Comparison of ENCODE assay signal across 14 cellular contexts in the genomic region with DNA sequence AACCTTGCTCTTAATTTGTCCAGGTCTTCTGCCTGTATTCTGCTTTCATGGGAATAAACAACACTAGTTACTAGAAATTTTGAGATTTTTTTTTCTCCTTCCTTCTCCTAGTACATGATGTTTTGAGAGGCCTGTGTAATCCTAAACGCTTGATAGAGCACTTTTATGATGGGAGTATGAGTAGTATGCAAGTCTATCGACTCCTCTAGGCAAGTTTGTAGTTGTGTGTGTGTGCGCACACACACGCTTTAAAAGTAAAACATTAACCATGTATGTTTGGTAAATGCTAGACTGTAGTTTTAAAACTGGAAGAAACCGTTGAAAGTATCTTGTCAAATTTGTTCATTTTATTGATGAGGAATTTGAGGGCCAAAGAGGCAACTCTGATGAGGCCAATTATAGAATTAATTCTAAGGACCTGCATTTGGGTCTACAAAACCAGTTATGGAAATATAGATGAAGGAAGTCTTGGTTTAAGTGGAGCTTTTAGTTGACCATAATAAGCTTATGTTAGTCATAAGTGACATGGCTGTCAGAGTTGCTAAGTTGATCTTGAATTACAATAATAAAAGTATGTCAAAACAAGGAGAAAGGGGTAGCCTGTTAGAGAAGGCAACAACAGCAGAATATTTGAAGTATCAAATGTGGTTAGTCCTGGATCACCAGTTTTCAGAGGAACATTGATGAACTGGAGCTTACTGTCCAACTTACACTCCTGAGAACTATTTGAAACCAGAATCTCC. TPM values are rescaled to one million over a fixed set of nuclear protein-coding genes. Genes with fewer than 3 reads are reported as not detected.
DNase-seq lines count a peak whose midpoint lies in the region; ATAC-seq and TF ChIP-seq lines count a peak whose summit lies in the region.
"Had no signal": no experiment of that assay in that cellular context is flagged by ENCODE, and none has a peak within 500 bp of the region (broad histone marks: within the 10 kb centered on the region; RNA-seq: fewer than 3 reads in every experiment).

No MANE protein-coding gene starts in this region.

- ATAC-seq in HG02678 (IDR thresholded peaks at IDR 0.05; ENCODE audit: unreplicated experiment) (no peak), GM21723 (IDR thresholded peaks at IDR 0.05; ENCODE audit: unreplicated experiment) (no peak)
- ATAC-seq: HCT116 had no signal

- no peaks in the 10 kb centered on the region for H3K36me3 Mint-ChIP-seq in MCF 10A (ENCODE audit: insufficient read depth, unreplicated experiment)
- H3K36me3 Mint-ChIP-seq: CD4-positive, CD25-positive, alpha-beta regulatory T cell had no signal

- 98% methylated on average over 5 of the region's 5 CpGs for WGBS in mammary epithelial cell (ENCODE audit: low coverage, missing lambda C conversion rate)
- 51 to 67% methylated on average over 4 to 5 of the region's 5 CpGs for WGBS in transverse colon (ENCODE audit: low coverage in 1 of 2), 2 donors

- no peak overlapping the region for H3K4me3 Mint-ChIP-seq in MCF 10A (ENCODE audit: unreplicated experiment)
- H3K4me3 Mint-ChIP-seq: IgD-negative memory B cell had no signal

- no peaks in the 10 kb centered on the region for H3K9me3 Mint-ChIP-seq in MCF 10A (ENCODE audit: unreplicated experiment)
- H3K9me3 Mint-ChIP-seq: CD4-positive, CD25-positive, alpha-beta regulatory T cell; IgD-negative memory B cell had no signal

- dilution Hi-C loops in mammary epithelial cell (cut with HindIII; ENCODE audit: low sequenced_read_pairs): no loop called here

- DNase-seq in MCF 10A (ENCODE audit: unreplicated experiment): no peak
- no peak for DNase-seq in mammary epithelial cell
- DNase-seq in kidney glomerular epithelial cell (lab: John Stamatoyannopoulos, UW): peak; percentile 38
- DNase-seq in transverse colon: no peak
- DNase-seq in D341Med (ENCODE audit: low spot score): no peak
- DNase-seq: 8988T; CD4-positive, CD25-positive, alpha-beta regulatory T cell; DMS79 had no signal

- H3K9ac ChIP-seq in mammary epithelial cell (ENCODE audit: insufficient read depth, low read length) (no peak overlapping the region), mucosa of rectum (ENCODE audit: low read depth in 1 of 2, low read length in 2 of 2) (peak overlapping the region in 1 of 2 donors; percentile 8)
- H3K9ac ChIP-seq: BLaER1 treated with 17β-estradiol and CSF1 and Interleukin-3, amounts not matched to agents 10 nM and 100 nM had no signal

- H3K36me3 ChIP-seq in mammary epithelial cell (ENCODE audit: insufficient read depth, low read length): no peaks in the 10 kb centered on the region
- H3K36me3 ChIP-seq in mucosa of rectum (ENCODE audit: control insufficient read depth in 2 of 2, insufficient read depth in 2 of 2, low read length in 2 of 2): no peaks in the 10 kb centered on the region
- H3K36me3 ChIP-seq in transverse colon: no peaks in the 10 kb centered on the region

- intact Hi-C loops in MCF 10A (cut with micrococcal nuclease): no loop called here
- intact Hi-C loops in mammary epithelial cell (cut with micrococcal nuclease): no loop called here
- intact Hi-C loops in transverse colon (cut with DNase I; ENCODE audit: low total_unique reads): no loop called here

- H3K27me3 ChIP-seq in mammary epithelial cell (ENCODE audit: insufficient read depth, low read length) (no peaks in the 10 kb centered on the region), mucosa of rectum (ENCODE audit: control insufficient read depth in 2 of 2, insufficient read depth in 2 of 2, low read length in 2 of 2) (no peaks in the 10 kb centered on the region), transverse colon (no peaks in the 10 kb centered on the region)
- H3K27me3 ChIP-seq: BLaER1 treated with 17β-estradiol and CSF1 and Interleukin-3, amounts not matched to agents 10 nM and 100 nM had no signal

- no peaks in the 10 kb centered on the region for H4K20me1 ChIP-seq in mammary epithelial cell (ENCODE audit: insufficient read depth, low read length)

- H3K4me2 ChIP-seq in mammary epithelial cell (ENCODE audit: insufficient read depth, low read depth, low read length): no peak overlapping the region
- H3K4me2 ChIP-seq: BLaER1 treated with 17β-estradiol and CSF1 and Interleukin-3, amounts not matched to agents 10 nM and 100 nM had no signal

- H3K27ac Mint-ChIP-seq in MCF 10A (ENCODE audit: low read depth, unreplicated experiment): peak overlapping the region; percentile 9

- TF ChIP-seq POLR2A in transverse colon (IDR thresholded peaks at IDR 0.05): no peak

- no peaks in the 10 kb centered on the region for H3K9me3 ChIP-seq in mammary epithelial cell (replicated peaks; ENCODE audit: insufficient read depth, low read length)
- H3K9me3 ChIP-seq in mucosa of rectum (ENCODE audit: control insufficient read depth in 2 of 2, low read length in 2 of 2): no peaks in the 10 kb centered on the region
- H3K9me3 ChIP-seq in transverse colon: no peaks in the 10 kb centered on the region

- no peaks in the 10 kb centered on the region for H3K27me3 Mint-ChIP-seq in MCF 10A (ENCODE audit: insufficient read depth, unreplicated experiment)
- H3K27me3 Mint-ChIP-seq: CD4-positive, CD25-positive, alpha-beta regulatory T cell; IgD-negative memory B cell had no signal

- BruUV-seq in MCF 10A (replicated peaks; lab: Mats Ljungman, UMichigan): no TSS peak
- BruUV-seq in mammary epithelial cell (replicated peaks; lab: Mats Ljungman, UMichigan): no TSS peak

- H3K4me1 Mint-ChIP-seq in MCF 10A (ENCODE audit: insufficient read depth, unreplicated experiment): peaks cover 17% of the 10 kb centered on the region

- in situ Hi-C loops in mammary epithelial cell (cut with MboI; ENCODE audit: low sequenced_read_pairs in 2 of 2) (loop anchor here in 1 of 2 donors (25.0 kb wide), 1 partner anchor 240 kb away; no protein-coding TSS in a partner anchor), transverse colon (cut with MboI; ENCODE audit: low pct_ligation_motif_present in 1 of 4, low pct_unique_long_range_greater_than_20kb in 1 of 4, low sequenced_read_pairs in 3 of 4) (no loop called here)

- H3K4me1 ChIP-seq in mammary epithelial cell (ENCODE audit: insufficient read depth, low read length) (no peaks in the 10 kb centered on the region), mucosa of rectum (ENCODE audit: control insufficient read depth in 2 of 2, insufficient read depth in 2 of 2, low read length in 2 of 2) (peaks cover 0 to 7% of the 10 kb centered on the region in 2 donors), transverse colon (peaks cover 10 to 63% (median 22%) of the 10 kb centered on the region in 4 donors)
- H3K4me1 ChIP-seq: BLaER1 treated with 17β-estradiol and CSF1 and Interleukin-3, amounts not matched to agents 10 nM and 100 nM had no signal

- TF ChIP-seq CTCF in MCF 10A (IDR thresholded peaks at IDR 0.05; ENCODE audit: unreplicated experiment): no peak
- no peak for TF ChIP-seq CTCF in mammary epithelial cell (conservative IDR thresholded peaks at IDR 0.05 in 1 of 2, IDR thresholded peaks at IDR 0.05 in 1 of 2; ENCODE audit: extremely low read depth in 1 of 2, insufficient read depth in 1 of 2, low read depth in 1 of 2, low read length in 2 of 2)
- no peak for TF ChIP-seq CTCF in transverse colon (IDR thresholded peaks at IDR 0.05)

- peaks cover 99% of the 10 kb centered on the region for H3K79me2 ChIP-seq in mammary epithelial cell (ENCODE audit: insufficient read depth, low read length)

- H3K27ac ChIP-seq in mammary epithelial cell (ENCODE audit: insufficient read depth, low read depth, low read length): no peak overlapping the region
- H3K27ac ChIP-seq in mucosa of rectum (ENCODE audit: low read depth in 2 of 2, low read length in 2 of 2): peak overlapping the region; percentile 28 to 64
- H3K27ac ChIP-seq in transverse colon: peak overlapping the region; percentile 63 to 69 (median 66)
- H3K27ac ChIP-seq: BLaER1 treated with 17β-estradiol and CSF1 and Interleukin-3, amounts not matched to agents 10 nM and 100 nM had no signal

- TF ChIP-seq EP300 in transverse colon (IDR thresholded peaks at IDR 0.05; ENCODE audit: low read depth): no peak

- POLR2A ChIA-PET in MCF 10A (lab: Yijun Ruan, JAX): no interaction called here

- H3K4me3 ChIP-seq in mammary epithelial cell (replicated peaks in 1 of 3; ENCODE audit: insufficient read depth in 1 of 3, low read depth in 2 of 3, low read length in 3 of 3) (no peak overlapping the region), mucosa of rectum (ENCODE audit: low read length in 2 of 2) (no peak overlapping the region), transverse colon (no peak overlapping the region)
- H3K4me3 ChIP-seq: BLaER1 treated with 17β-estradiol and CSF1 and Interleukin-3, amounts not matched to agents 10 nM and 100 nM had no signal

- H2AFZ ChIP-seq in mammary epithelial cell (ENCODE audit: low read depth, low read length): no peak overlapping the region

- CTCF ChIA-PET in MCF 10A (lab: Yijun Ruan, JAX): no interaction called here
- CTCF ChIA-PET in mammary epithelial cell (lab: Charles Lee; ENCODE audit: low non-redundant PET): no interaction called here

RNA-seq across cellular contexts. Expression of a gene that starts 47.1 kb away (rescaled TPM):
- total RNA-seq in MCF 10A (2022): 65.7 and 92.9 TPM in 2 replicates
- total RNA-seq in mammary epithelial cell: 10 to 100 TPM; 58.2 to 71.4 TPM
- polyA plus RNA-seq in mammary epithelial cell: 8.8 TPM
- 88.3 TPM for polyA minus RNA-seq in mammary epithelial cell
- 100 to 1,000 TPM; 206 to 291 (median 214) TPM for total RNA-seq in transverse colon
